Comparison of ENCODE assay signal across 16 cellular contexts in the genomic region with DNA sequence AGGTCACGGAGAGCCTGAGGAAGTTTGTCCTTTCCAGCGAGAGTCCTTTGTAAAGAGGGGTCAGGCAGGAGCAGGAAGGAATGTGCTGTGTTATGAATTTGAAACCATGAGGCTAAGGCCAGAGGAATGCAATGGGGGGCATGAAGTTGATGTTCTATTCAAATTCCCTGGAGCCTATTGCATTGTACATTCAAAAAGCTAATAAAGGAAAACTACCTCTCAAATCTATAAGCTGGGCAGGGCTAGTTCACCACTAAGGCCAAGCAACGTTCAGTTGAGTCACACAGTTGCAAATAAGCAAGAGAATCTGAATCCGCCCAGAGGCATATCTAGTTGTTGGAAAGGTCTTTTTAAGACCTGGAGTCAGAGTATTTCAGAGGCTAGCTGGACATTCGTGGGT.
"Had no signal": no experiment of that assay in that cellular context is flagged by ENCODE, and none has a peak within 500 bp of the region (broad histone marks: within the 10 kb centered on the region; RNA-seq: fewer than 3 reads in every experiment).

No MANE protein-coding gene starts in this region.

- H3K27me3 Mint-ChIP-seq: activated CD4-positive, alpha-beta T cell treated with anti-CD3 and anti-CD28 coated beads, Interleukin-2, amount 10 ng/mL, durations not matched to agents 24 days and 14 days; brain had no signal

- H3K27ac Mint-ChIP-seq: activated B cell treated with CpG ODN at 0.5 μM for 24 hours; activated CD4-positive, alpha-beta T cell treated with anti-CD3 and anti-CD28 coated beads, Interleukin-2, amount 10 ng/mL, durations not matched to agents 24 days and 14 days; activated T-helper 1 cell treated with anti-CD3 and anti-CD28 coated beads, Interleukin-12 subunit alpha, Interleukin-12 subunit beta, Interleukin-2, Interleukin-4 antibody, amounts not matched to agents 30 ng/mL and 10 ng/mL and 1 ng/mL, durations not matched to agents 14 hours and 24 hours and 36 hours; stimulated activated naive CD8-positive, alpha-beta T cell treated with anti-CD3 and anti-CD28 coated beads, Interleukin-15, amount 100 ng/mL, for 72 hours had no signal

- H3K4me1 Mint-ChIP-seq: activated B cell treated with CpG ODN at 0.5 μM for 24 hours; activated CD4-positive, alpha-beta T cell treated with anti-CD3 and anti-CD28 coated beads, Interleukin-2, amount 10 ng/mL, durations not matched to agents 24 days and 14 days; stimulated activated naive CD8-positive, alpha-beta T cell treated with anti-CD3 and anti-CD28 coated beads, Interleukin-15, amount 100 ng/mL, for 72 hours had no signal

- ATAC-seq: foreskin keratinocyte; left lobe of liver; stimulated activated naive CD8-positive, alpha-beta T cell treated with anti-CD3 and anti-CD28 coated beads, Interleukin-15, amount 100 ng/mL, for 72 hours had no signal

- H3K27ac ChIP-seq: dorsolateral prefrontal cortex, foreskin keratinocyte, sigmoid colon, testis had no signal

- H3K27me3 ChIP-seq: foreskin keratinocyte, sigmoid colon, testis had no signal

- H3K4me3 ChIP-seq: dorsolateral prefrontal cortex, sigmoid colon, testis had no signal

- H3K4me1 ChIP-seq: foreskin keratinocyte, testis had no signal

- H3K9me3 ChIP-seq: sigmoid colon, testis had no signal

- H3K4me3 Mint-ChIP-seq: activated B cell treated with CpG ODN at 0.5 μM for 24 hours; activated CD4-positive, alpha-beta T cell treated with anti-CD3 and anti-CD28 coated beads, Interleukin-2, amount 10 ng/mL, durations not matched to agents 24 days and 14 days; activated T-helper 1 cell treated with anti-CD3 and anti-CD28 coated beads, Interleukin-12 subunit alpha, Interleukin-12 subunit beta, Interleukin-2, Interleukin-4 antibody, amounts not matched to agents 30 ng/mL and 10 ng/mL and 1 ng/mL, durations not matched to agents 14 hours and 24 hours and 36 hours; brain; nephron; stimulated activated naive CD8-positive, alpha-beta T cell treated with anti-CD3 and anti-CD28 coated beads, Interleukin-15, amount 100 ng/mL, for 72 hours had no signal

- H3K9me3 Mint-ChIP-seq: activated B cell treated with CpG ODN at 0.5 μM for 24 hours; activated CD4-positive, alpha-beta T cell treated with anti-CD3 and anti-CD28 coated beads, Interleukin-2, amount 10 ng/mL, durations not matched to agents 24 days and 14 days; activated T-helper 1 cell treated with anti-CD3 and anti-CD28 coated beads, Interleukin-12 subunit alpha, Interleukin-12 subunit beta, Interleukin-2, Interleukin-4 antibody, amounts not matched to agents 30 ng/mL and 10 ng/mL and 1 ng/mL, durations not matched to agents 14 hours and 24 hours and 36 hours; nephron; stimulated activated naive CD8-positive, alpha-beta T cell treated with anti-CD3 and anti-CD28 coated beads, Interleukin-15, amount 100 ng/mL, for 72 hours had no signal

- DNase-seq: activated B cell treated with CpG ODN at 0.5 μM for 24 hours; activated CD4-positive, alpha-beta T cell treated with anti-CD3 and anti-CD28 coated beads, Interleukin-2, amount 10 ng/mL, durations not matched to agents 24 days and 14 days; activated naive CD4-positive, alpha-beta T cell; cerebellar nuclear complex; dorsolateral prefrontal cortex; islet precursor cell; sigmoid colon; stimulated activated CD4-positive, alpha-beta T cell treated with anti-CD3 and anti-CD28 coated beads, Interleukin-15, amount 100 ng/mL, for 24 hours; stimulated activated CD4-positive, alpha-beta T cell treated with anti-CD3 and anti-CD28 coated beads, Interleukin-4, amount 100 ng/mL, for 24 hours; stimulated activated naive CD8-positive, alpha-beta T cell treated with anti-CD3 and anti-CD28 coated beads, Interleukin-15, amount 100 ng/mL, for 72 hours; testis had no signal
